Comparison of ENCODE assay signal across 8 cellular contexts in the genomic region with DNA sequence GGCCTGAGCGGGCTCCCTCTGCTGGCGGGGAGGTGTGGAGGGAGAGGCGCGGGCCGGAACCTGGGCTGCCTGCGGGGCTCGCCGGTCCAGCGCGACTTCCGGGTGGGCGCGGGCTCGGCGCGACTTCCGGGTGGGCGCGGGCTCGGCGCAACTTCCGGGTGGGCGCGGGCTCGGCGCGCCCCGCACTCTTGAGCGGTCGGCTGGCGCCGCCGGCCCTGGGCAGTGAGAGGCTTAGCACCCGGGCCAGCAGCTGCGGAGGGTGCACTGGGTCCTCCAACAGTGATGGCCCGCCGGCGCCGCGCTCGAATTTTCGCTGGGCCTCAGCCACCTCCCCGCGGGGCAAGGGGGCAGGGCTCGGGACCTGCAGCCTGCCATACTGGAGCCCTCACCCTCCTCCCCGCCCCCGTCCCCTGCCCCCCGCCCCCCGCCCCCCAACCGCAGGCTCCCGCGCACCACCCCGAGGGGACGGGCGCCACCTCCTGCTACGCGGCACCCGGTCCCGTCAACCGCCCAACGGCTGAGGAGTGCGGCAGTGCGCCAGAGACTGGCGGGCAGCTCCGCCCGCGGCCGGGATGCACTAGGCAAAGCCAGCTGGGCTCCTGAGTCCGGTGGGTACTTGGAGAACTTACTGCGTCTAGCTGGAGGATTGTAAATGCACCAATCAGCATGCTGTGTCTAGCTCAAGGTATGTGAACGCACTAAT.
DNase-seq lines count a peak whose midpoint lies in the region; ATAC-seq, FAIRE-seq and TF ChIP-seq lines count a peak whose summit lies in the region.
"Not testable (repeated sequence)": the region's sequence is repeated elsewhere in the genome, so short reads cannot be mapped to it uniquely, and the experiment has no call there.

No MANE protein-coding gene starts in this region.

- not testable (repeated sequence) for H4K20me1 ChIP-seq in astrocyte (ENCODE audit: insufficient read depth, low read length)

- not testable (repeated sequence) for H3K36me3 Mint-ChIP-seq in IgD-negative memory B cell; astrocyte (ENCODE audit: low read depth, unreplicated experiment)

- H2AFZ ChIP-seq in astrocyte (ENCODE audit: low read depth, low read length) = not testable (repeated sequence)

- not testable (repeated sequence) for H3K9me3 ChIP-seq in astrocyte (ENCODE audit: insufficient read depth, low read depth, low read length)

- not testable (repeated sequence) for H3K36me3 ChIP-seq in astrocyte (ENCODE audit: insufficient read depth, low read length); urinary bladder (ENCODE audit: insufficient read depth)

- H3K4me1 Mint-ChIP-seq in IgD-negative memory B cell; astrocyte (ENCODE audit: low read depth, unreplicated experiment): not testable (repeated sequence)

- H3K27me3 Mint-ChIP-seq in IgD-negative memory B cell; astrocyte (ENCODE audit: low read depth, unreplicated experiment): not testable (repeated sequence)

- not testable (repeated sequence) for H3K4me3 ChIP-seq in astrocyte (ENCODE audit: insufficient read depth, low read depth, low read length)
- H3K4me3 ChIP-seq in urinary bladder (ENCODE audit: low read depth, low read length) = peak overlapping the region; percentile 31

- H3K27me3 ChIP-seq in astrocyte (ENCODE audit: insufficient read depth, low read length) = not testable (repeated sequence)

- H3K9me3 Mint-ChIP-seq in IgD-negative memory B cell; astrocyte (ENCODE audit: unreplicated experiment): not testable (repeated sequence)

- peak; percentile 43 to 62 for DNase-seq in activated CD4-positive, alpha-beta T cell treated with anti-CD3 and anti-CD28 coated beads for 4 hours
- not testable (repeated sequence) for DNase-seq in astrocyte (ENCODE audit: low read depth)
- DNase-seq in foreskin melanocyte (peak; percentile 32), middle frontal gyrus (ENCODE audit: extremely low spot score, low spot score) (peak; percentile 2)
- peak; percentile 4 to 53 for DNase-seq in stimulated activated CD4-positive, alpha-beta T cell treated with anti-CD3 and anti-CD28 coated beads, Interleukin-15, amount 100 ng/mL, for 1 hour (ENCODE audit: low read depth in 1 of 2, low spot score in 1 of 2)

- not testable (repeated sequence) for H3K79me2 ChIP-seq in astrocyte (ENCODE audit: insufficient read depth, low read length)

- H3K9ac ChIP-seq in astrocyte (ENCODE audit: low read length) = not testable (repeated sequence)

- FAIRE-seq in astrocyte (lab: Jason Lieb, UNC) = not testable (repeated sequence)

- TF ChIP-seq CTCF in astrocyte (IDR thresholded peaks at IDR 0.05; ENCODE audit: insufficient read depth, low read depth, low read length) = not testable (repeated sequence)

- H3K4me1 ChIP-seq in astrocyte (ENCODE audit: insufficient read depth, low read length); urinary bladder (ENCODE audit: insufficient read depth): not testable (repeated sequence)

- H3K27ac Mint-ChIP-seq in IgD-negative memory B cell = peak overlapping the region in 1 of 3 donors; percentile 48
- not testable (repeated sequence) for H3K27ac Mint-ChIP-seq in astrocyte (ENCODE audit: unreplicated experiment)

- peak overlapping the region; percentile 54 to 85 (median 72) for H3K4me3 Mint-ChIP-seq in IgD-negative memory B cell
- peak overlapping the region; percentile 75 for H3K4me3 Mint-ChIP-seq in astrocyte (ENCODE audit: unreplicated experiment)

- H3K4me2 ChIP-seq in astrocyte (ENCODE audit: low read length) = not testable (repeated sequence)

- WGBS in urinary bladder = under 1% methylated on average over 33 of the region's 71 CpGs

- not testable (repeated sequence) for H3K27ac ChIP-seq in astrocyte (ENCODE audit: low read depth, low read length); urinary bladder (ENCODE audit: low read depth)

- peak; percentile 95 for ATAC-seq in GM18517 (IDR thresholded peaks at IDR 0.05; ENCODE audit: unreplicated experiment)
